7 cellular contexts compared by ENCODE assay signal in genomic region chr6:79713701-79714322, GRCh38.
DNase-seq lines count a peak whose midpoint lies in the region; ATAC-seq and TF ChIP-seq lines count a peak whose summit lies in the region.

No MANE protein-coding gene starts in this region.

- H3F3A ChIP-seq in GM23338 (replicated peaks; ENCODE audit: low read depth): no peaks in the 10 kb centered on the region

- H3K9me3 Mint-ChIP-seq in GM23338 (no peaks in the 10 kb centered on the region), neural crest cell (no peaks in the 10 kb centered on the region)

- DNase-seq in GM04503 (ENCODE audit: low read depth) (peak; percentile 1), GM23338 (ENCODE audit: low spot score) (peak; percentile 78), NCI-H2029 treated with DMSO at 0.1 percent for 48 hours (lab: John Stamatoyannopoulos, UW) (peak; percentile 75), epithelial cell of proximal tubule (ENCODE audit: low read depth) (no peak), neural crest cell (ENCODE audit: low read depth, low spot score) (peak; percentile 63), vagina (ENCODE audit: extremely low spot score in 2 of 2) (no peak)
- DNase-seq in activated CD4-positive, alpha-beta T cell treated with anti-CD3 and anti-CD28 coated beads for 48 hours: peak; percentile 56

- no peaks in the 10 kb centered on the region for H4K20me1 ChIP-seq in GM23338 (replicated peaks; ENCODE audit: insufficient read depth)

- H3K4me3 ChIP-seq in GM23338 (no peak overlapping the region), epithelial cell of proximal tubule (ENCODE audit: low read depth, low read length) (no peak overlapping the region), vagina (no peak overlapping the region)

- 0 out of 2 replicates have a peak overlapping the region, but pooled peaks have one; percentile 0 for H2AFZ ChIP-seq in GM23338

- H3K4me1 ChIP-seq in GM23338 (ENCODE audit: insufficient read depth): peaks cover 11% of the 10 kb centered on the region; the same call in 1 of the 2 replicates
- no peaks in the 10 kb centered on the region for H3K4me1 ChIP-seq in vagina

- H3K27me3 Mint-ChIP-seq in GM23338 (ENCODE audit: insufficient read depth, low read depth, poor library complexity) (peaks cover 3% of the 10 kb centered on the region), neural crest cell (ENCODE audit: low read depth) (peaks cover 3% of the 10 kb centered on the region)

- TF ChIP-seq POLR2A in vagina (IDR thresholded peaks at IDR 0.05): no peak

- H3K9me3 ChIP-seq in vagina: no peaks in the 10 kb centered on the region

- H3K27ac Mint-ChIP-seq in GM23338 (no peak overlapping the region), neural crest cell (ENCODE audit: unreplicated experiment) (no peak overlapping the region)

- peak; percentile 90 for ATAC-seq in GM23338

- H3K27me3 ChIP-seq in GM23338 (ENCODE audit: insufficient read depth) (no peaks in the 10 kb centered on the region), vagina (no peaks in the 10 kb centered on the region)

- TF ChIP-seq CTCF in GM23338 (conservative IDR thresholded peaks at IDR 0.05; ENCODE audit: low read depth in 2 of 2) (peak; percentile 84 to 85), epithelial cell of proximal tubule (conservative IDR thresholded peaks at IDR 0.05; ENCODE audit: low read depth, low read length) (peak; percentile 84), neural crest cell (conservative IDR thresholded peaks at IDR 0.05) (peak; percentile 84), vagina (IDR thresholded peaks at IDR 0.05) (peak in 2 of 3 experiments; percentile 46 to 63)

- H3K4me1 Mint-ChIP-seq in GM23338 (peaks cover 13% of the 10 kb centered on the region), neural crest cell (no peaks in the 10 kb centered on the region)

- H3K4me2 ChIP-seq in GM23338: peak overlapping the region; percentile 13; the same call in 1 of the 2 replicates

- no peaks in the 10 kb centered on the region for H3K79me2 ChIP-seq in GM23338 (replicated peaks; ENCODE audit: insufficient read depth)

- H3K9me2 ChIP-seq in GM23338 (ENCODE audit: insufficient read depth): no peaks in the 10 kb centered on the region; the same call in 1 of the 2 replicates

- H3K36me3 Mint-ChIP-seq in GM23338 (ENCODE audit: low read depth) (no peaks in the 10 kb centered on the region), neural crest cell (ENCODE audit: low read depth) (no peaks in the 10 kb centered on the region)

- no peak overlapping the region for H3K27ac ChIP-seq in GM23338 (ENCODE audit: low read depth)
- no peak overlapping the region for H3K27ac ChIP-seq in vagina

- H3K36me3 ChIP-seq in GM23338 (ENCODE audit: insufficient read depth) (no peaks in the 10 kb centered on the region), vagina (no peaks in the 10 kb centered on the region)

- H3K4me3 Mint-ChIP-seq in GM23338: no peak overlapping the region
- H3K4me3 Mint-ChIP-seq in neural crest cell: no peak overlapping the region

- intact Hi-C loops in vagina (cut with DNase I): no loop called here

TF ChIP-seq in GM23338, 12 proteins besides CTCF, POLR2A, EP300 and RAD21 (continues in another document):
- TF ChIP-seq CREB1 (CRISPR knock-in tag; IDR thresholded peaks at IDR 0.05; ENCODE audit: low read depth): no peak
- TF ChIP-seq ZNF114 (CRISPR knock-in tag; IDR thresholded peaks at IDR 0.05): no peak
- TF ChIP-seq ETS1 (IDR thresholded peaks at IDR 0.05): no peak
- TF ChIP-seq ZNF331 (CRISPR knock-in tag; IDR thresholded peaks at IDR 0.05; ENCODE audit: low read depth): no peak
- no peak for TF ChIP-seq EZH2phosphoT487 (IDR thresholded peaks at IDR 0.05; ENCODE audit: unreplicated experiment)
- no peak for TF ChIP-seq REST (IDR thresholded peaks at IDR 0.05; ENCODE audit: unreplicated experiment)
- no peak for TF ChIP-seq JUNB (IDR thresholded peaks at IDR 0.05; ENCODE audit: unreplicated experiment)
- no peak for TF ChIP-seq POLR2AphosphoS5 (IDR thresholded peaks at IDR 0.05; ENCODE audit: low read depth)
- TF ChIP-seq NANOG (IDR thresholded peaks at IDR 0.05; ENCODE audit: borderline replicate concordance): no peak
- no peak for TF ChIP-seq EZH2 (IDR thresholded peaks at IDR 0.05; ENCODE audit: low read depth, unreplicated experiment)

Comparison
In these comparisons a context has a peak if more than half of its experiments do, and no peak if none do; other contexts are left out.
1. DNase-seq: peak in GM04503 (single experiment), GM23338 (single experiment), NCI-H2029 treated with DMSO at 0.1 percent for 48 hours (single experiment), activated CD4-positive, alpha-beta T cell treated with anti-CD3 and anti-CD28 coated beads for 48 hours (single experiment) and neural crest cell (single experiment); none in epithelial cell of proximal tubule (single experiment) and vagina (0 of 2).
2. Peak in every context shown above with its lines, with median percentiles within 50 percentile points of each other: CTCF ChIP-seq.